Comparison of ENCODE assay signal across 13 cellular contexts in genomic region chr11:119322360-119322739, GRCh38. TPM values are rescaled to one million over a fixed set of nuclear protein-coding genes. Genes with fewer than 3 reads are reported as not detected.
DNase-seq lines count a peak whose midpoint lies in the region; ATAC-seq and TF ChIP-seq lines count a peak whose summit lies in the region.
"Had no signal": no experiment of that assay in that cellular context is flagged by ENCODE, and none has a peak within 500 bp of the region (broad histone marks: within the 10 kb centered on the region; RNA-seq: fewer than 3 reads in every experiment).

No MANE protein-coding gene starts in this region.

- intact Hi-C loops in gastrocnemius medialis (cut with DNase I; ENCODE audit: low total_unique reads): no loop called here

- peak overlapping the region in 1 of 4 donors; percentile 62 for H3K4me3 ChIP-seq in gastrocnemius medialis

- CTCF ChIA-PET in GM10248 (lab: Yijun Ruan, JAX): interaction anchor here (0.6 to 6.7 kb wide), 44 partner anchors 8 to 392 kb away, joined by 3 to 131 read pairs (median 5); partner anchors contain the start of genes ABCG4, C1QTNF5, CBL and DPAGT1

- peaks cover 8% of the 10 kb centered on the region for H3K27me3 Mint-ChIP-seq in endothelial cell (ENCODE audit: unreplicated experiment)

- peak overlapping the region; percentile 12 for H3K4me3 Mint-ChIP-seq in endothelial cell (ENCODE audit: unreplicated experiment)

- H3K9me3 Mint-ChIP-seq in endothelial cell (ENCODE audit: unreplicated experiment): no peaks in the 10 kb centered on the region
- H3K9me3 Mint-ChIP-seq: activated T-cell treated with anti-CD3 and anti-CD28 coated beads, Interleukin-2, amount 50 U/mL, for 4 hours; memory B cell had no signal

- H3K4me1 ChIP-seq in gastrocnemius medialis: peaks cover 17 to 32% of the 10 kb centered on the region in 2 donors

- TF ChIP-seq POLR2A in gastrocnemius medialis (IDR thresholded peaks at IDR 0.05): no peak

- in situ Hi-C loops in gastrocnemius medialis (cut with MboI; ENCODE audit: low sequenced_read_pairs in 4 of 4): loop anchor here in 2 of 4 donors (10.0 kb wide), 2 partner anchors 118 to 128 kb away; partner anchors contain the start of gene CBL (in 1 of the 2)

- H3K27ac ChIP-seq in gastrocnemius medialis: peak overlapping the region; percentile 68 to 85 (median 85)

- peak overlapping the region; percentile 58 for H3K27ac Mint-ChIP-seq in endothelial cell (ENCODE audit: unreplicated experiment)

- DNase-seq in GM10248 (ENCODE audit: extremely low spot score): peak; percentile 10
- peak; percentile 17 for DNase-seq in NCI-H146 treated with DMSO at 0.1 percent for 48 hours (lab: John Stamatoyannopoulos, UW; ENCODE audit: unreplicated experiment)
- DNase-seq in endothelial cell (ENCODE audit: low spot score): no peak
- DNase-seq in gastrocnemius medialis: no peak
- DNase-seq in NCI-H1694 (lab: John Stamatoyannopoulos, UW): no peak
- no peak for DNase-seq in ecto neural progenitor cell (ENCODE audit: low spot score)
- no peak for DNase-seq in activated CD4-positive, CD25-positive, alpha-beta regulatory T cell (lab: John Stamatoyannopoulos, UW)
- DNase-seq: activated T-cell treated with anti-CD3 and anti-CD28 coated beads, Interleukin-2, amount 50 U/mL, for 4 hours; effector CD4-positive, alpha-beta T cell had no signal

- no peak for ATAC-seq in gastrocnemius medialis
- ATAC-seq in HG03108 (IDR thresholded peaks at IDR 0.05; ENCODE audit: unreplicated experiment): no peak

- no peaks in the 10 kb centered on the region for H3K36me3 ChIP-seq in gastrocnemius medialis
- H3K36me3 ChIP-seq: suprapubic skin had no signal

- H3K4me1 Mint-ChIP-seq in endothelial cell (ENCODE audit: unreplicated experiment): peaks cover 24% of the 10 kb centered on the region

- no peak for TF ChIP-seq CTCF in GM10248 (IDR thresholded peaks at IDR 0.05; ENCODE audit: control extremely low read depth, extremely low read depth, low read depth, missing control alignments)
- TF ChIP-seq CTCF in endothelial cell (IDR thresholded peaks at IDR 0.05; ENCODE audit: unreplicated experiment): no peak
- TF ChIP-seq CTCF in gastrocnemius medialis (IDR thresholded peaks at IDR 0.05 in 4 of 5, conservative IDR thresholded peaks at IDR 0.05 in 1 of 5): no peak

- peaks cover 0 to 10% (median 0%) of the 10 kb centered on the region in 3 donors for H3K27me3 ChIP-seq in gastrocnemius medialis

- H3K36me3 Mint-ChIP-seq in endothelial cell (ENCODE audit: low read depth, unreplicated experiment): no peaks in the 10 kb centered on the region
- H3K36me3 Mint-ChIP-seq: memory B cell had no signal

- POLR2A ChIA-PET in GM10248 (lab: Yijun Ruan, JAX): interaction anchor here (1.2 kb wide), 1 partner anchor 227 kb away, joined by 3 read pairs; a partner anchor contains a TSS

- no peaks in the 10 kb centered on the region for H3K9me3 ChIP-seq in gastrocnemius medialis
- H3K9me3 ChIP-seq: suprapubic skin had no signal

RNA-seq across cellular contexts. Expression of gene MCAM, which starts 5.4 kb away (rescaled TPM):
- 78.3 TPM for total RNA-seq in endothelial cell (ENCODE audit: unreplicated experiment)
- 100 to 1,000 TPM in 3 of 4 donors, 10 to 100 TPM in 1; 22.6 to 193 (median 123) TPM for total RNA-seq in gastrocnemius medialis

RNA-seq across cellular contexts. Expression of gene RNF26, which starts 12.0 kb away (rescaled TPM):
- 31.5 TPM for total RNA-seq in endothelial cell (ENCODE audit: unreplicated experiment)
- 1 to 10 TPM; 3.8 to 5.1 (median 4.7) TPM for total RNA-seq in gastrocnemius medialis

RNA-seq across cellular contexts. Expression of gene C1QTNF5, which starts 18.3 kb away (rescaled TPM):
- total RNA-seq in endothelial cell (ENCODE audit: unreplicated experiment) (26.0 TPM), gastrocnemius medialis (10 to 100 TPM in 1 of 4 donors, 1 to 10 TPM in 3; 4.0 to 16.0 (median 6.0) TPM)
- total RNA-seq: activated T-cell treated with anti-CD3 and anti-CD28 coated beads, Interleukin-2, amount 50 U/mL, for 4 hours; T-helper 1 cell treated with Interleukin-12 subunit alpha and Interleukin-12 subunit beta and Interleukin-4 antibody, amounts not matched to agents 30 ng/mL and 1 ng/mL, for 36 hours had no signal

RNA-seq across cellular contexts. Expression of gene MFRP, which starts 24.2 kb away (rescaled TPM):
- 0.13 TPM for total RNA-seq in endothelial cell (ENCODE audit: unreplicated experiment)
- not detected for total RNA-seq in gastrocnemius medialis
- total RNA-seq: activated T-cell treated with anti-CD3 and anti-CD28 coated beads, Interleukin-2, amount 50 U/mL, for 4 hours; T-helper 1 cell treated with Interleukin-12 subunit alpha and Interleukin-12 subunit beta and Interleukin-4 antibody, amounts not matched to agents 30 ng/mL and 1 ng/mL, for 36 hours had no signal

RNA-seq across cellular contexts. Expression of gene USP2, which starts 59.1 kb away (rescaled TPM):
- total RNA-seq in endothelial cell (ENCODE audit: unreplicated experiment) (1.5 TPM), gastrocnemius medialis (100 to 1,000 TPM in 1 of 4 donors, 10 to 100 TPM in 3; 19.4 to 105 (median 46.0) TPM)

Comparison
In these comparisons a context has a peak if more than half of its experiments do, and no peak if none do; other contexts are left out.
1. DNase-seq: peak in GM10248 (single experiment) and NCI-H146 treated with DMSO at 0.1 percent for 48 hours (single experiment); none in endothelial cell (single experiment), gastrocnemius medialis (0 of 2), NCI-H1694 (single experiment), ecto neural progenitor cell (single experiment) and activated CD4-positive, CD25-positive, alpha-beta regulatory T cell (0 of 4).